In genomic region chr12:53379389-53380103, GRCh38 we compare ENCODE assay signal across 8 cellular contexts. TPM values are rescaled to one million over a fixed set of nuclear protein-coding genes. Genes with fewer than 3 reads are reported as not detected.
DNase-seq lines count a peak whose midpoint lies in the region; ATAC-seq and TF ChIP-seq lines count a peak whose summit lies in the region.

No MANE protein-coding gene starts in this region.

- H2AFZ ChIP-seq in SK-N-SH (ENCODE audit: low read depth) = peak overlapping the region; percentile 80

- H3K36me3 ChIP-seq in SK-N-SH (replicated peaks in 1 of 2; ENCODE audit: control insufficient read depth in 1 of 2, insufficient read depth in 2 of 2, low read length in 1 of 2) (peaks cover 14 to 20% of the 10 kb centered on the region in 2 experiments), ovary (no peaks in the 10 kb centered on the region), transverse colon (peaks cover 0 to 23% (median under 1%) of the 10 kb centered on the region in 4 donors)

- peak; percentile 62 for ATAC-seq in HG02623 (IDR thresholded peaks at IDR 0.05; ENCODE audit: unreplicated experiment)
- ATAC-seq in Right ventricle myocardium superior (ENCODE audit: poor library complexity) = peak; percentile 85

- POLR2A ChIA-PET in SK-N-SH (lab: Yijun Ruan, JAX) = interaction anchor here (0.6 to 2.2 kb wide), 11 partner anchors 20 to 1347 kb away, joined by 3 to 19 read pairs (median 4); partner anchors contain the start of genes AAAS, MAP3K12 and PRR13

- CTCF ChIA-PET in SK-N-SH (lab: Yijun Ruan, JAX) = interaction anchor here (0.8 to 3.3 kb wide), 10 partner anchors 14 to 68 kb away, joined by 3 to 23 read pairs (median 4); partner anchors contain the start of gene AAAS

- H3K4me1 ChIP-seq in SK-N-SH (ENCODE audit: control insufficient read depth in 1 of 2, insufficient read depth in 2 of 2, low read depth in 1 of 2, low read length in 1 of 2) = peaks cover 29 to 32% of the 10 kb centered on the region in 2 experiments
- peaks cover 19% of the 10 kb centered on the region for H3K4me1 ChIP-seq in ovary (ENCODE audit: insufficient read depth)
- peaks cover 28 to 47% (median 43%) of the 10 kb centered on the region in 4 donors for H3K4me1 ChIP-seq in transverse colon

- peaks cover 21% of the 10 kb centered on the region for H3F3A ChIP-seq in SK-N-SH (replicated peaks; ENCODE audit: insufficient read depth)

- TF ChIP-seq POLR2A in ovary (IDR thresholded peaks at IDR 0.05) (peak; percentile 96), transverse colon (IDR thresholded peaks at IDR 0.05) (peak; percentile 87)

- H3K79me2 ChIP-seq in SK-N-SH (ENCODE audit: insufficient read depth) = peaks cover 36% of the 10 kb centered on the region

- TF ChIP-seq CTCF in GM12864 (IDR thresholded peaks at IDR 0.05; ENCODE audit: low read depth, low read length, missing control alignments) (no peak), SK-N-SH (IDR thresholded peaks at IDR 0.05) (no peak), ovary (IDR thresholded peaks at IDR 0.05) (no peak), transverse colon (IDR thresholded peaks at IDR 0.05) (no peak)

- peaks cover 6% of the 10 kb centered on the region; the same call in 1 of the 2 replicates for H4K20me1 ChIP-seq in SK-N-SH (ENCODE audit: insufficient read depth)

- H3K4me3 ChIP-seq in GM12864 (ENCODE audit: low read depth, low read length) (peak overlapping the region; percentile 62), SK-N-SH (ENCODE audit: low read depth in 2 of 2, low read length in 1 of 2) (peak overlapping the region; percentile 52 to 59), ovary (peak overlapping the region; percentile 77), transverse colon (peak overlapping the region; percentile 33 to 88 (median 74))

- H3K9me3 ChIP-seq in SK-N-SH = no peaks in the 10 kb centered on the region
- no peaks in the 10 kb centered on the region for H3K9me3 ChIP-seq in ovary
- H3K9me3 ChIP-seq in transverse colon = no peaks in the 10 kb centered on the region

- peak; percentile 100 for DNase-seq in GM12864 (ENCODE audit: low read depth)
- peak; percentile 100 for DNase-seq in NCI-H1092 treated with DMSO at 0.1 percent for 48 hours (lab: John Stamatoyannopoulos, UW)
- peak; percentile 91 for DNase-seq in SK-N-SH
- peak; percentile 96 for DNase-seq in activated naive CD8-positive, alpha-beta T cell treated with anti-CD3 and anti-CD28 coated beads, Interleukin-2, amount 50 U/mL, for 16 hours (ENCODE audit: low read depth, low spot score)
- DNase-seq in Right ventricle myocardium superior = peak; percentile 97
- peak; percentile 98 to 100 (median 99) for DNase-seq in ovary
- DNase-seq in transverse colon = peak; percentile 99

- in situ Hi-C loops in transverse colon (cut with MboI; ENCODE audit: low pct_ligation_motif_present in 1 of 4, low pct_unique_long_range_greater_than_20kb in 1 of 4, low sequenced_read_pairs in 3 of 4) = no loop called here

- intact Hi-C loops in Right ventricle myocardium superior (cut with DNase I) = no loop called here
- intact Hi-C loops in ovary (cut with DNase I) = loop anchor here in 1 of 4 donors (5.0 kb wide), 1 partner anchor 43 kb away; the partner anchor contains the start of gene AMHR2
- intact Hi-C loops in transverse colon (cut with DNase I; ENCODE audit: low total_unique reads) = no loop called here

- TF ChIP-seq EP300 in SK-N-SH (IDR thresholded peaks at IDR 0.05; ENCODE audit: borderline replicate concordance in 1 of 2, low read depth in 1 of 2, low read length in 1 of 2) (no peak), ovary (IDR thresholded peaks at IDR 0.05) (no peak), transverse colon (IDR thresholded peaks at IDR 0.05; ENCODE audit: low read depth) (no peak)

- peak overlapping the region; percentile 73 for H3K4me2 ChIP-seq in SK-N-SH

- H3K27ac ChIP-seq in SK-N-SH (ENCODE audit: low read depth in 2 of 2, low read length in 1 of 2) (peak overlapping the region; percentile 89 to 96), ovary (peak overlapping the region; percentile 91 to 98), transverse colon (peak overlapping the region; percentile 96 to 100 (median 98))

- no peaks in the 10 kb centered on the region for H3K9me2 ChIP-seq in SK-N-SH

- H3K27me3 ChIP-seq in SK-N-SH (ENCODE audit: insufficient read depth) (no peaks in the 10 kb centered on the region), ovary (no peaks in the 10 kb centered on the region), transverse colon (no peaks in the 10 kb centered on the region)

- peak overlapping the region; percentile 92 for H3K9ac ChIP-seq in SK-N-SH

- WGBS in SK-N-SH (ENCODE audit: low lambda C conversion rate) = under 1% methylated on average over 25 of the region's 29 CpGs
- 0 to 1% (median 0%) methylated on average over 29 of the region's 29 CpGs for WGBS in ovary, 3 donors
- 0 to 1% methylated on average over 9 to 29 of the region's 29 CpGs for WGBS in transverse colon (ENCODE audit: low coverage in 1 of 2), 2 donors

- TF ChIP-seq RAD21 in SK-N-SH (IDR thresholded peaks at IDR 0.05; ENCODE audit: low read length) = no peak

TF ChIP-seq in SK-N-SH, 30 proteins besides CTCF, POLR2A, EP300 and RAD21 (continues in another document):
- TF ChIP-seq FOXM1 (IDR thresholded peaks at IDR 0.05; ENCODE audit: low read depth) (no peak), TCF12 (IDR thresholded peaks at IDR 0.05) (no peak), TEAD4 (IDR thresholded peaks at IDR 0.05; ENCODE audit: borderline replicate concordance, insufficient read depth) (no peak), SMC3 (IDR thresholded peaks at IDR 0.05; ENCODE audit: low read depth, low read length) (no peak), MXI1 (IDR thresholded peaks at IDR 0.05; ENCODE audit: low read depth, low read length) (0 out of 2 replicates have a peak, but pooled peaks have one; percentile 14), MAX (IDR thresholded peaks at IDR 0.05; ENCODE audit: low read depth) (peak; percentile 72), GABPA (IDR thresholded peaks at IDR 0.05; ENCODE audit: low read depth) (peak; percentile 76), EZH2phosphoT487 (IDR thresholded peaks at IDR 0.05; ENCODE audit: borderline replicate concordance, low read depth) (no peak), POLR2AphosphoS5 (IDR thresholded peaks at IDR 0.05; ENCODE audit: low read depth, low read length) (peak; percentile 98), ZBTB33 (IDR thresholded peaks at IDR 0.05; ENCODE audit: borderline replicate concordance, low read depth) (peak; percentile 75; the same call in 1 of the 2 replicates), TAF1 (IDR thresholded peaks at IDR 0.05; ENCODE audit: borderline replicate concordance, low read depth, low read length) (peak; percentile 82; the same call in 1 of the 2 replicates), ELF1 (IDR thresholded peaks at IDR 0.05) (peak; percentile 73), FOSL2 (IDR thresholded peaks at IDR 0.05; ENCODE audit: borderline replicate concordance, low read depth) (no peak), CHD2 (IDR thresholded peaks at IDR 0.05; ENCODE audit: low read length, partially characterized antibody) (peak; percentile 97)

RNA-seq across cellular contexts. Expression of gene SP1, which starts 0.4 kb away (rescaled TPM):
- polyA plus RNA-seq in SK-N-SH (2012; rRNA removed) (12.9 and 18.8 TPM in 2 replicates), ovary (10 to 100 TPM; 25.7 to 59.2 TPM)
- 9.1 and 12.8 TPM in 2 replicates for polyA plus RNA-seq in SK-N-SH (2012; cell fraction: cytosol; rRNA removed)
- polyA plus RNA-seq in SK-N-SH (2012; cell fraction: nucleus; rRNA removed) = 26.1 and 41.3 TPM in 2 replicates
- total RNA-seq in Right ventricle myocardium superior (26.3 TPM), ovary (100 to 1,000 TPM in 2 of 7 donors, 10 to 100 TPM in 5; 48.7 to 109 (median 90.8) TPM), transverse colon (10 to 100 TPM; 32.6 to 80.1 (median 67.1) TPM)

RNA-seq across cellular contexts. Expression of gene SP7, which starts 43.4 kb away (rescaled TPM):
- not detected in 2 replicates for polyA plus RNA-seq in SK-N-SH (2012; rRNA removed)
- polyA plus RNA-seq in SK-N-SH (2012; cell fraction: cytosol; rRNA removed) = 0.01 TPM in 1 of 2 replicates, not detected in the other
- polyA plus RNA-seq in SK-N-SH (2012; cell fraction: nucleus; rRNA removed) = 0.07 and 0.16 TPM in 2 replicates
- not detected for total RNA-seq in Right ventricle myocardium superior
- total RNA-seq in ovary = not detected
- under 1 TPM; 0.02 to 0.10 TPM for polyA plus RNA-seq in ovary
- not detected for total RNA-seq in transverse colon

RNA-seq across cellular contexts. Expression of gene AMHR2, which starts 44.1 kb away (rescaled TPM):
- polyA plus RNA-seq in SK-N-SH (2012; rRNA removed) = 0.03 and 0.06 TPM in 2 replicates
- polyA plus RNA-seq in SK-N-SH (2012; cell fraction: cytosol; rRNA removed) = 0.03 TPM in 1 of 2 replicates, not detected in the other
- 0.05 and 0.16 TPM in 2 replicates for polyA plus RNA-seq in SK-N-SH (2012; cell fraction: nucleus; rRNA removed)
- not detected for total RNA-seq in Right ventricle myocardium superior
- 10 to 100 TPM; 15.3 to 48.6 (median 35.0) TPM for total RNA-seq in ovary
- 10 to 100 TPM; 11.2 to 32.5 TPM for polyA plus RNA-seq in ovary
- under 1 TPM in 1 of 4 donors, not detected in 3; 0.27 TPM for total RNA-seq in transverse colon

RNA-seq across cellular contexts. Expression of gene AAAS, which starts 58.1 kb away (rescaled TPM):
- polyA plus RNA-seq in SK-N-SH (2012; rRNA removed) (64.9 and 70.6 TPM in 2 replicates), ovary (10 to 100 TPM; 41.4 to 42.9 TPM)
- 23.5 and 30.1 TPM in 2 replicates for polyA plus RNA-seq in SK-N-SH (2012; cell fraction: cytosol; rRNA removed)
- 274 and 299 TPM in 2 replicates for polyA plus RNA-seq in SK-N-SH (2012; cell fraction: nucleus; rRNA removed)
- total RNA-seq in Right ventricle myocardium superior (40.9 TPM), ovary (10 to 100 TPM; 23.4 to 47.6 (median 43.0) TPM), transverse colon (10 to 100 TPM; 31.8 to 51.6 (median 39.9) TPM)

Comparison
In these comparisons a context has a peak if more than half of its experiments do, and no peak if none do; other contexts are left out.
1. Peak in every context shown above with its lines: DNase-seq, ATAC-seq, H3K4me3 ChIP-seq and H3K27ac ChIP-seq.
2. RNA of gene AMHR2, which starts 44.1 kb away (total RNA-seq): 15.3 to 48.6 TPM in ovary; not detected in Right ventricle myocardium superior (single experiment) and 0.27 TPM in transverse colon; every median in the first group is over 10 times any median in the second.